ENCODE assay signal across 15 cellular contexts in the genomic region with DNA sequence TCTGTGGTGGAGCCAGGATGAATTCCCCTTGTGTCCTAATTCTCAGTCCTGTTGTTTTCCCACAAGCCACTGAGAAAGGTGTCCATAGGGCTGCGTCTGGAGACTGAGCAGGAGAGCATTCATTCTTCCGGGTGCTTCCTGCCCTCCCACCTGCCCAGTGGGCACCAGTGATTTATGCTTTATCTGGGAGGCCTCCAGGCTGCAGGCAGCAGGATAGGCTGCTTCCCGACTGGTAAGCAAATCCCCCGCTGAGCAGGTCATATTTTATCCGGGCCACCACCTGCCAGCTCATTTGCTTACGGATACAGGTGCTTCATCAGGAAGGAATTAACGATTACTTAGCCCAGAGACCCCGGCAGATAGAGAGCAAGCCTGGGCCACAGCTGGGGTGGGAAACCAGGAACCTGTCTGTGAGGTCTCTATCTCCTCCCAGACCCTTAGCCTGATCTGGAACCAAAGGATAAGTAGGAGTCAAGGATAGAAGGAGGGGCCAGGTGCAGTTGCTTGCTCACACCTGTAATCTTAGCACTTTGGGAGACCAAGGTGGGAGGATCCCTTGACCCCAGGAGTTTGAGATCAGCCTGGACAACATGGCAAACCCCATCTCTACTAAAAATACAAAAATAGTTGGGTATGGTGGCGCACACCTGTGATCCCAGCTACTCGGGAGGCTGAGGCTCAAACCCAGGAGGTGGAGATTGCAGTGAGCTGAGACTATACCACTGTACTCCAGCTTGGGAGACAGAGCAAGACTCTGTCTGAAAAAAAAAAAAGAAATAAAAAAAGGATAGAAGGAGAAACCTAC. TPM values are rescaled to one million over a fixed set of nuclear protein-coding genes. Genes with fewer than 3 reads are reported as not detected.
DNase-seq lines count a peak whose midpoint lies in the region; ATAC-seq, FAIRE-seq and TF ChIP-seq lines count a peak whose summit lies in the region.
"Had no signal": no experiment of that assay in that cellular context is flagged by ENCODE, and none has a peak within 500 bp of the region (broad histone marks: within the 10 kb centered on the region; RNA-seq: fewer than 3 reads in every experiment).

No MANE protein-coding gene starts in this region.

- no peak for FAIRE-seq in kidney (lab: Jason Lieb, UNC)
- FAIRE-seq: frontal cortex, RCC 7860 had no signal

- in situ Hi-C loops in G401 (cut with HindIII; ENCODE audit: low sequenced_read_pairs) = no loop called here

- no peak for ATAC-seq in left cardiac atrium
- no peak for ATAC-seq in HG02798 (IDR thresholded peaks at IDR 0.05; ENCODE audit: poor library complexity, unreplicated experiment)
- ATAC-seq: activated T-helper 17 cell treated with anti-CD3 and anti-CD28 coated beads, Interleukin-2, amount 50 U/mL, for 72 hours had no signal

- no peak overlapping the region for H3K27ac ChIP-seq in kidney (ENCODE audit: low read depth in 2 of 2, low read length in 2 of 2)
- H3K27ac ChIP-seq: KMS-11 had no signal

- no peaks in the 10 kb centered on the region for H3K36me3 ChIP-seq in kidney (ENCODE audit: control insufficient read depth in 1 of 2, insufficient read depth in 2 of 2, low read length in 2 of 2)

- no peaks in the 10 kb centered on the region for H3K9me3 ChIP-seq in kidney (ENCODE audit: control insufficient read depth in 1 of 2, low read length in 2 of 2)

- H3K4me1 ChIP-seq in kidney (ENCODE audit: control insufficient read depth in 1 of 2, insufficient read depth in 1 of 2, low read depth in 1 of 2, low read length in 2 of 2) = no peaks in the 10 kb centered on the region

- H3K9ac ChIP-seq in kidney (ENCODE audit: low read length in 2 of 2) = no peak overlapping the region
- H3K9ac ChIP-seq: KMS-11 had no signal

- DNase-seq in G401 (ENCODE audit: low spot score) (peak; percentile 53), NCI-H2029 (lab: John Stamatoyannopoulos, UW) (peak; percentile 57), NCI-H748 (lab: John Stamatoyannopoulos, UW; ENCODE audit: unreplicated experiment) (peak; percentile 98), kidney (peak; percentile 7), left cardiac atrium (no peak), SIG-M5 (lab: John Stamatoyannopoulos, UW) (no peak), amygdala (lab: John Stamatoyannopoulos, UW) (no peak)
- DNase-seq: activated CD8-positive, alpha-beta memory T cell treated with anti-CD3 and anti-CD28 coated beads for 24 hours; central memory CD4-positive, alpha-beta T cell; SW 1271 had no signal

- intact Hi-C loops in kidney (cut with DNase I) (no loop called here), left cardiac atrium (cut with DNase I) (no loop called here)

- no peak overlapping the region for H3K4me3 ChIP-seq in kidney (ENCODE audit: low read length in 2 of 2)

- TF ChIP-seq CTCF in kidney (IDR thresholded peaks at IDR 0.05; ENCODE audit: borderline replicate concordance, extremely low read depth, insufficient read depth) = no peak

RNA-seq across cellular contexts. Expression of a gene that starts 33.7 kb away (rescaled TPM):
- total RNA-seq in G401 (2014; rRNA removed; shearing (Covaris generic)) = 4.0 and 9.0 TPM in 2 replicates
- total RNA-seq in kidney = 3.7 TPM
- polyA plus RNA-seq in kidney (ENCODE audit: insufficient read depth, low read depth, low replicate concordance) = 12.5 TPM
- total RNA-seq in left cardiac atrium = 10 to 100 TPM; 14.5 to 21.8 TPM

Comparison
In these comparisons a context has a peak if more than half of its experiments do, and no peak if none do; other contexts are left out.
1. DNase-seq: peak in G401 (single experiment), NCI-H2029 (single experiment), NCI-H748 (single experiment) and kidney (single experiment); none in left cardiac atrium (single experiment), SIG-M5 (single experiment) and amygdala (0 of 56).